25 cellular contexts compared by ENCODE assay signal in genomic region chr20:24933266-24933908, GRCh38. TPM values are rescaled to one million over a fixed set of nuclear protein-coding genes. Genes with fewer than 3 reads are reported as not detected.
DNase-seq lines count a peak whose midpoint lies in the region; ATAC-seq and TF ChIP-seq lines count a peak whose summit lies in the region.
"Had no signal": no experiment of that assay in that cellular context is flagged by ENCODE, and none has a peak within 500 bp of the region (broad histone marks: within the 10 kb centered on the region; RNA-seq: fewer than 3 reads in every experiment).

No MANE protein-coding gene starts in this region.

- H3K27me3 Mint-ChIP-seq in central memory CD8-positive, alpha-beta T cell: no peaks in the 10 kb centered on the region
- peaks cover 0 to 2% of the 10 kb centered on the region in 2 donors for H3K27me3 Mint-ChIP-seq in natural killer cell (ENCODE audit: low read depth in 2 of 2)
- no peaks in the 10 kb centered on the region for H3K27me3 Mint-ChIP-seq in MCF 10A (ENCODE audit: insufficient read depth, unreplicated experiment)
- H3K27me3 Mint-ChIP-seq: activated naive CD4-positive, alpha-beta T cell treated with anti-CD3 and anti-CD28 coated beads, Interleukin-2, amount 50 U/mL, for 24 hours had no signal

- intact Hi-C loops in natural killer cell (cut with micrococcal nuclease): loop anchor here (5.0 kb wide), 1 partner anchor 124 kb away; the partner anchor contains the start of gene ACSS1
- intact Hi-C loops in MCF 10A (cut with micrococcal nuclease): no loop called here
- intact Hi-C loops in cardiac septum (cut with DNase I): no loop called here

- H3K4me3 Mint-ChIP-seq in central memory CD8-positive, alpha-beta T cell: no peak overlapping the region
- H3K4me3 Mint-ChIP-seq in natural killer cell (no peak overlapping the region), MCF 10A (ENCODE audit: unreplicated experiment) (no peak overlapping the region)
- H3K4me3 Mint-ChIP-seq: activated naive CD4-positive, alpha-beta T cell treated with anti-CD3 and anti-CD28 coated beads, Interleukin-2, amount 50 U/mL, for 24 hours; memory B cell had no signal

- no peaks in the 10 kb centered on the region for H3K9me3 Mint-ChIP-seq in central memory CD8-positive, alpha-beta T cell
- no peaks in the 10 kb centered on the region for H3K9me3 Mint-ChIP-seq in natural killer cell
- no peaks in the 10 kb centered on the region for H3K9me3 Mint-ChIP-seq in MCF 10A (ENCODE audit: unreplicated experiment)
- H3K9me3 Mint-ChIP-seq: activated naive CD4-positive, alpha-beta T cell treated with anti-CD3 and anti-CD28 coated beads, Interleukin-2, amount 50 U/mL, for 24 hours; memory B cell had no signal

- CTCF ChIA-PET in MCF 10A (lab: Yijun Ruan, JAX): interaction anchor here (0.6 to 4.7 kb wide), 6 partner anchors 10 to 1357 kb away, joined by 3 to 61 read pairs (median 4); no protein-coding TSS in a partner anchor

- no TSS peak for BruUV-seq in MCF 10A (replicated peaks; lab: Mats Ljungman, UMichigan)

- H3K4me1 Mint-ChIP-seq in central memory CD8-positive, alpha-beta T cell: peaks cover 59% of the 10 kb centered on the region
- H3K4me1 Mint-ChIP-seq in natural killer cell: peaks cover 41 to 46% of the 10 kb centered on the region in 2 donors
- peaks cover 15% of the 10 kb centered on the region for H3K4me1 Mint-ChIP-seq in MCF 10A (ENCODE audit: insufficient read depth, unreplicated experiment)
- H3K4me1 Mint-ChIP-seq: memory B cell had no signal

- peaks cover 3% of the 10 kb centered on the region for H3K36me3 Mint-ChIP-seq in central memory CD8-positive, alpha-beta T cell (ENCODE audit: insufficient read depth)
- H3K36me3 Mint-ChIP-seq in natural killer cell: no peaks in the 10 kb centered on the region
- H3K36me3 Mint-ChIP-seq in MCF 10A (ENCODE audit: insufficient read depth, unreplicated experiment): no peaks in the 10 kb centered on the region
- H3K36me3 Mint-ChIP-seq: activated naive CD4-positive, alpha-beta T cell treated with anti-CD3 and anti-CD28 coated beads, Interleukin-2, amount 50 U/mL, for 24 hours; memory B cell had no signal

- POLR2A ChIA-PET in MCF 10A (lab: Yijun Ruan, JAX): interaction anchor here (0.7 kb wide), 1 partner anchor 391 kb away, joined by 3 read pairs; no protein-coding TSS in a partner anchor

- peak overlapping the region; percentile 94 for H3K27ac Mint-ChIP-seq in central memory CD8-positive, alpha-beta T cell (ENCODE audit: low read depth)
- peak overlapping the region; percentile 88 to 89 for H3K27ac Mint-ChIP-seq in natural killer cell
- H3K27ac Mint-ChIP-seq in MCF 10A (ENCODE audit: low read depth, unreplicated experiment): no peak overlapping the region
- H3K27ac Mint-ChIP-seq: activated naive CD4-positive, alpha-beta T cell treated with anti-CD3 and anti-CD28 coated beads, Interleukin-2, amount 50 U/mL, for 24 hours; memory B cell had no signal

- peak; percentile 57 for DNase-seq in activated effector memory CD4-positive, alpha-beta T cell treated with anti-CD3 and anti-CD28 coated beads, Interleukin-2, amount 50 U/mL, for 16 hours
- DNase-seq in activated effector memory CD4-positive, alpha-beta T cell treated with Interleukin-2 at 50 U/mL for 16 hours: no peak
- peak in 1 of 2 donors; percentile 2 for DNase-seq in central memory CD8-positive, alpha-beta T cell (ENCODE audit: low spot score in 2 of 2)
- DNase-seq in natural killer cell (no peak), ureter (ENCODE audit: low spot score) (peak; percentile 41), MCF 10A (ENCODE audit: unreplicated experiment) (no peak), cardiac septum (ENCODE audit: low spot score) (no peak)
- DNase-seq: ACHN; BE2C; effector memory CD4-positive, alpha-beta T cell; EL; erythroblast; KBM-7; NCI-H1105; NCI-H1930; NCI-H526; right cardiac atrium; stimulated activated CD8-positive, alpha-beta memory T cell treated with anti-CD3 and anti-CD28 coated beads, Interleukin-4, amount 100 ng/mL, for 48 hours; T-helper 2 cell; tibial artery had no signal

- TF ChIP-seq CTCF in natural killer cell (IDR thresholded peaks at IDR 0.05) (no peak), MCF 10A (IDR thresholded peaks at IDR 0.05; ENCODE audit: unreplicated experiment) (no peak)

- no peak for ATAC-seq in central memory CD8-positive, alpha-beta T cell (replicated peaks; ENCODE audit: extremely low read depth, poor library complexity, severe bottlenecking)
- ATAC-seq in natural killer cell (no peak), GM18520 (IDR thresholded peaks at IDR 0.05; ENCODE audit: unreplicated experiment) (no peak)
- ATAC-seq: activated CD4-positive, CD25-positive, alpha-beta regulatory T cell treated with anti-CD3 and anti-CD28 coated beads, Interleukin-2, amount 50 U/mL, for 24 hours; right cardiac atrium had no signal

RNA-seq across cellular contexts. Expression of gene CST7, which starts 15.7 kb away (rescaled TPM):
- total RNA-seq in natural killer cell: 100 to 1,000 TPM; 590 to 700 (median 619) TPM
- 1.6 TPM for total RNA-seq in ureter
- not detected in 2 replicates for total RNA-seq in MCF 10A (2022)
- total RNA-seq in cardiac septum: 1.6 TPM
- total RNA-seq: glomerular endothelial cell had no signal

RNA-seq across cellular contexts. Expression of gene APMAP, which starts 59.2 kb away (rescaled TPM):
- total RNA-seq in natural killer cell (100 to 1,000 TPM; 205 to 212 (median 207) TPM), ureter (74.0 TPM), MCF 10A (2022) (75.3 and 104 TPM in 2 replicates), cardiac septum (28.2 TPM)

Comparison
In these comparisons a context has a peak if more than half of its experiments do, and no peak if none do; other contexts are left out.
1. DNase-seq: peak in activated effector memory CD4-positive, alpha-beta T cell treated with anti-CD3 and anti-CD28 coated beads, Interleukin-2, amount 50 U/mL, for 16 hours (single experiment) and ureter (single experiment); none in activated effector memory CD4-positive, alpha-beta T cell treated with Interleukin-2 at 50 U/mL for 16 hours (single experiment), natural killer cell (single experiment), MCF 10A (single experiment) and cardiac septum (single experiment).
2. RNA of gene CST7, which starts 15.7 kb away (total RNA-seq): 590 to 700 TPM in natural killer cell; 1.6 TPM in ureter (single experiment), 1.6 TPM in cardiac septum (single experiment) and not detected in MCF 10A; every median in the first group is over 100 times any median in the second.